Comparison of ENCODE assay signal across 8 cellular contexts in genomic region chr16:50323335-50324011, GRCh38. TPM values are rescaled to one million over a fixed set of nuclear protein-coding genes. Genes with fewer than 3 reads are reported as not detected.
DNase-seq lines count a peak whose midpoint lies in the region; ATAC-seq and TF ChIP-seq lines count a peak whose summit lies in the region.

No MANE protein-coding gene starts in this region.

- peaks cover 8% of the 10 kb centered on the region for H3K4me1 ChIP-seq in GM23248 (ENCODE audit: insufficient read depth)
- no peaks in the 10 kb centered on the region for H3K4me1 ChIP-seq in fibroblast of lung (ENCODE audit: control insufficient read depth, extremely low read depth, insufficient read depth, low read length)
- peaks cover 0 to 10% (median 0%) of the 10 kb centered on the region in 4 donors for H3K4me1 ChIP-seq in tibial artery

- H3K79me2 ChIP-seq in GM23248 (ENCODE audit: insufficient read depth): no peaks in the 10 kb centered on the region
- H3K79me2 ChIP-seq in fibroblast of lung (ENCODE audit: control insufficient read depth, insufficient read depth, low read length): no peaks in the 10 kb centered on the region

- H2AFZ ChIP-seq in GM23248 (no peak overlapping the region), fibroblast of lung (ENCODE audit: low read length) (no peak overlapping the region)

- H3K36me3 ChIP-seq in GM23248 (ENCODE audit: low read depth) (peaks cover 47% of the 10 kb centered on the region), fibroblast of lung (ENCODE audit: control insufficient read depth, insufficient read depth, low read length) (peaks cover 5% of the 10 kb centered on the region), tibial artery (peaks cover 37 to 86% (median 68%) of the 10 kb centered on the region in 3 donors)

- H3K27ac ChIP-seq in GM23248 (peak overlapping the region; percentile 30), fibroblast of lung (ENCODE audit: insufficient read depth, low read length) (no peak overlapping the region), tibial artery (peak overlapping the region; percentile 3 to 19)

- peaks cover 32% of the 10 kb centered on the region for H3F3A ChIP-seq in GM23248 (ENCODE audit: insufficient read depth)

- no peaks in the 10 kb centered on the region for H3K9me2 ChIP-seq in GM23248 (ENCODE audit: insufficient read depth)

- no peaks in the 10 kb centered on the region for H3K9me3 ChIP-seq in GM23248 (ENCODE audit: low read depth)
- no peaks in the 10 kb centered on the region for H3K9me3 ChIP-seq in fibroblast of lung (ENCODE audit: control insufficient read depth, insufficient read depth, low read depth, low read length)
- H3K9me3 ChIP-seq in tibial artery: no peaks in the 10 kb centered on the region

- H3K4me2 ChIP-seq in GM23248 (ENCODE audit: unreplicated experiment) (no peak overlapping the region), fibroblast of lung (ENCODE audit: extremely low read depth, insufficient read depth, low read length) (no peak overlapping the region)

- peak; percentile 64 for DNase-seq in ACHN
- DNase-seq in GM23248: peak; percentile 62
- DNase-seq in fibroblast of lung (ENCODE audit: low read depth in 2 of 2): peak; percentile 42 to 60
- DNase-seq in tibial artery: no peak
- no peak for DNase-seq in NCI-H1930 (lab: John Stamatoyannopoulos, UW)
- no peak for DNase-seq in GM19238 (ENCODE audit: insufficient read length, low spot score)
- no peak for DNase-seq in NCI-H1092 (lab: John Stamatoyannopoulos, UW)

- no peaks in the 10 kb centered on the region for H3K27me3 ChIP-seq in GM23248 (replicated peaks; ENCODE audit: insufficient read depth)
- no peaks in the 10 kb centered on the region for H3K27me3 ChIP-seq in fibroblast of lung (ENCODE audit: control insufficient read depth, insufficient read depth, low read length)
- no peaks in the 10 kb centered on the region for H3K27me3 ChIP-seq in tibial artery

- TF ChIP-seq CTCF in fibroblast of lung (conservative IDR thresholded peaks at IDR 0.05 in 1 of 2, IDR thresholded peaks at IDR 0.05 in 1 of 2; ENCODE audit: low read depth in 1 of 2, low read length in 2 of 2) (no peak), tibial artery (IDR thresholded peaks at IDR 0.05) (no peak)

- WGBS in GM23248 (ENCODE audit: low coverage in 1 of 2, low lambda C conversion rate in 2 of 2, missing lambda C conversion rate in 2 of 2), 2 experiments: 42% methylated on average over 11 of the region's 11 CpGs

- H4K20me1 ChIP-seq in GM23248 (ENCODE audit: insufficient read depth): no peaks in the 10 kb centered on the region
- H4K20me1 ChIP-seq in fibroblast of lung (ENCODE audit: control insufficient read depth, extremely low read depth, insufficient read depth, low read length): no peaks in the 10 kb centered on the region

- intact Hi-C loops in tibial artery (cut with DNase I; ENCODE audit: low total_unique reads): no loop called here

- no peak overlapping the region for H3K9ac ChIP-seq in GM23248
- H3K9ac ChIP-seq in fibroblast of lung (ENCODE audit: insufficient read depth, low read length): no peak overlapping the region

- H3K4me3 ChIP-seq in GM23248 (no peak overlapping the region), fibroblast of lung (replicated peaks in 1 of 4; ENCODE audit: control extremely low read depth in 1 of 4, insufficient read depth in 1 of 4, low read depth in 3 of 4, low read length in 4 of 4) (no peak overlapping the region), tibial artery (no peak overlapping the region)

- peak; percentile 59 for ATAC-seq in SK-N-SH treated with all-trans-retinoic acid at 6 μM for 48 hours

- in situ Hi-C loops in ACHN (cut with HindIII; ENCODE audit: low pct_ligation_motif_present, low pct_unique_long_range_greater_than_20kb, low sequenced_read_pairs): no loop called here
- in situ Hi-C loops in GM23248 (cut with MboI): no loop called here

TF ChIP-seq in SK-N-SH treated with all-trans-retinoic acid at 6 μM for 48 hours, 23 proteins besides CTCF, POLR2A, EP300 and RAD21:
- TF ChIP-seq ISL1 (CRISPR knock-in tag; IDR thresholded peaks at IDR 0.05) (peak; percentile 31), TOX (CRISPR knock-in tag; IDR thresholded peaks at IDR 0.05; ENCODE audit: borderline replicate concordance) (no peak)
TF ChIP-seq in SK-N-SH treated with all-trans-retinoic acid at 6 μM for 48 hours: peak in this region for 1.

RNA-seq across cellular contexts. Expression of gene BRD7, which starts 45.3 kb away (rescaled TPM):
- total RNA-seq in GM23248 (2014; rRNA removed; shearing (Covaris generic)): 34.5 and 35.8 TPM in 2 replicates
- 20.3 and 31.1 TPM in 2 replicates for polyA plus RNA-seq in GM23248 (2016; fragmentation: Nextera tagmentation; extraction: Ambion mirVana)
- total RNA-seq in fibroblast of lung: 39.3 and 50.0 TPM in 2 replicates
- 51.5 and 53.4 TPM in 2 replicates for polyA plus RNA-seq in fibroblast of lung
- 38.5 and 42.8 TPM in 2 replicates for polyA plus RNA-seq in fibroblast of lung (2012)
- 8.5 and 23.7 TPM in 2 replicates for polyA minus RNA-seq in fibroblast of lung (ENCODE audit: low replicate concordance)

RNA-seq across cellular contexts. Expression of gene ADCY7, which starts 57.1 kb away (rescaled TPM):
- 87.4 and 90.5 TPM in 2 replicates for total RNA-seq in GM23248 (2014; rRNA removed; shearing (Covaris generic))
- polyA plus RNA-seq in GM23248 (2016; fragmentation: Nextera tagmentation; extraction: Ambion mirVana) (31.9 and 32.7 TPM in 2 replicates), fibroblast of lung (9.4 and 9.9 TPM in 2 replicates)
- total RNA-seq in fibroblast of lung: 34.0 and 34.7 TPM in 2 replicates
- 11.4 and 13.9 TPM in 2 replicates for polyA plus RNA-seq in fibroblast of lung (2012)
- polyA minus RNA-seq in fibroblast of lung (ENCODE audit: low replicate concordance): 27.4 and 53.6 TPM in 2 replicates

Comparison
In these comparisons a context has a peak if more than half of its experiments do, and no peak if none do; other contexts are left out.
1. DNase-seq: peak in ACHN (single experiment), GM23248 (single experiment) and fibroblast of lung (2 of 2); none in tibial artery (0 of 2), NCI-H1930 (0 of 2), GM19238 (single experiment) and NCI-H1092 (single experiment).